In genomic region chr15:85282504-85283115, GRCh38 we compare ENCODE assay signal across 18 cellular contexts.
A peak's percentile ranks its signal among the peaks of the same experiment; 100 is the strongest.
DNase-seq lines count a peak whose midpoint lies in the region; ATAC-seq and TF ChIP-seq lines count a peak whose summit lies in the region.
"Had no signal": no experiment of that assay in that cellular context is flagged by ENCODE, and none has a peak within 500 bp of the region (broad histone marks: within the 10 kb centered on the region; RNA-seq: fewer than 3 reads in every experiment).

No MANE protein-coding gene starts in this region.

- no peak overlapping the region for H3K9ac ChIP-seq in adipocyte (ENCODE audit: low read length)

- H3K9me3 Mint-ChIP-seq in progenitor cell of endocrine pancreas (ENCODE audit: low read depth): no peaks in the 10 kb centered on the region

- H3K9me3 ChIP-seq in heart left ventricle: no peaks in the 10 kb centered on the region
- no peaks in the 10 kb centered on the region for H3K9me3 ChIP-seq in left ventricle myocardium inferior (replicated peaks)
- no peaks in the 10 kb centered on the region for H3K9me3 ChIP-seq in adipocyte (ENCODE audit: control insufficient read depth, low read length)
- H3K9me3 ChIP-seq: A549, lower lobe of right lung, neutrophil, tibial nerve had no signal

- no peaks in the 10 kb centered on the region for H3K36me3 ChIP-seq in heart left ventricle
- no peaks in the 10 kb centered on the region for H3K36me3 ChIP-seq in left ventricle myocardium inferior
- H3K36me3 ChIP-seq in adipocyte (ENCODE audit: control insufficient read depth, insufficient read depth, low read length, severe bottlenecking): no peaks in the 10 kb centered on the region
- H3K36me3 ChIP-seq: lower lobe of right lung, neutrophil, tibial nerve had no signal

- no peak overlapping the region for H3K27ac ChIP-seq in heart left ventricle
- no peak overlapping the region for H3K27ac ChIP-seq in left ventricle myocardium inferior (replicated peaks)
- H3K27ac ChIP-seq: A549, lower lobe of right lung, neutrophil, tibial nerve, VCaP had no signal

- peaks cover 11% of the 10 kb centered on the region for H3K27me3 Mint-ChIP-seq in progenitor cell of endocrine pancreas
- H3K27me3 Mint-ChIP-seq: activated naive CD8-positive, alpha-beta T cell had no signal

- H3K4me1 Mint-ChIP-seq in progenitor cell of endocrine pancreas (ENCODE audit: low read depth): no peaks in the 10 kb centered on the region

- H3K27me3 ChIP-seq in heart left ventricle (no peaks in the 10 kb centered on the region), left ventricle myocardium inferior (ENCODE audit: low read depth) (no peaks in the 10 kb centered on the region), adipocyte (replicated peaks; ENCODE audit: control insufficient read depth, insufficient read depth, low read length) (peaks cover 4% of the 10 kb centered on the region)
- H3K27me3 ChIP-seq: neutrophil, tibial nerve had no signal

- H3K4me3 ChIP-seq in heart left ventricle (no peak overlapping the region), left ventricle myocardium inferior (no peak overlapping the region), adipocyte (ENCODE audit: low read length) (no peak overlapping the region)
- H3K4me3 ChIP-seq: A549, lower lobe of right lung, tibial nerve had no signal

- ATAC-seq in heart left ventricle: peak in 3 of 4 donors; percentile 30 to 65 (median 49)
- ATAC-seq in left ventricle myocardium superior: peak; percentile 63
- no peak for ATAC-seq in GM21390 (IDR thresholded peaks at IDR 0.05; ENCODE audit: unreplicated experiment)
- ATAC-seq in GM18511 (IDR thresholded peaks at IDR 0.05; ENCODE audit: unreplicated experiment): no peak
- ATAC-seq: A549, lower lobe of right lung had no signal

- TF ChIP-seq POLR2A in heart left ventricle (IDR thresholded peaks at IDR 0.05): no peak

- TF ChIP-seq CTCF in heart left ventricle (IDR thresholded peaks at IDR 0.05): no peak
- TF ChIP-seq CTCF in left ventricle myocardium inferior (IDR thresholded peaks at IDR 0.05; ENCODE audit: borderline replicate concordance): no peak
- TF ChIP-seq CTCF in progenitor cell of endocrine pancreas (IDR thresholded peaks at IDR 0.05; ENCODE audit: unreplicated experiment): no peak

- no peaks in the 10 kb centered on the region for H3K36me3 Mint-ChIP-seq in progenitor cell of endocrine pancreas (ENCODE audit: insufficient read depth)
- H3K36me3 Mint-ChIP-seq: activated naive CD8-positive, alpha-beta T cell had no signal

- intact Hi-C loops in heart left ventricle (cut with DNase I): no loop called here
- intact Hi-C loops in left ventricle myocardium inferior (cut with micrococcal nuclease): no loop called here
- intact Hi-C loops in left ventricle myocardium superior (cut with micrococcal nuclease): no loop called here

- H3K27ac Mint-ChIP-seq in progenitor cell of endocrine pancreas: no peak overlapping the region
- H3K27ac Mint-ChIP-seq: activated naive CD8-positive, alpha-beta T cell had no signal

- no peak overlapping the region for H3K4me3 Mint-ChIP-seq in progenitor cell of endocrine pancreas (ENCODE audit: low read depth)
- H3K4me3 Mint-ChIP-seq: activated naive CD8-positive, alpha-beta T cell had no signal

- WGBS in heart left ventricle, 4 donors: 65 to 76% (median 70%) methylated on average over 11 of the region's 11 CpGs

- DNase-seq in heart left ventricle: peak in 1 of 5 donors; percentile 52
- no peak for DNase-seq in left ventricle myocardium inferior
- DNase-seq in adipocyte (ENCODE audit: low read depth): peak; percentile 60
- peak; percentile 48 for DNase-seq in left ventricle myocardium superior
- no peak for DNase-seq in activated CD8-positive, alpha-beta memory T cell treated with anti-CD3 and anti-CD28 coated beads, Interleukin-2, amount 50 U/mL, for 4 hours
- DNase-seq in progenitor cell of endocrine pancreas (ENCODE audit: low spot score, unreplicated experiment): no peak
- DNase-seq: dermis blood vessel endothelial cell, glutamatergic neuron, lower lobe of right lung, NCI-H1417 treated with DMSO at 0.1 percent for 48 hours, NCI-H524 treated with DMSO at 0.1 percent for 48 hours had no signal

- H3K4me1 ChIP-seq in heart left ventricle (no peaks in the 10 kb centered on the region), left ventricle myocardium inferior (no peaks in the 10 kb centered on the region), adipocyte (ENCODE audit: control insufficient read depth, insufficient read depth, low read length) (no peaks in the 10 kb centered on the region)
- H3K4me1 ChIP-seq: A549, lower lobe of right lung, tibial nerve had no signal

Comparison
In these comparisons a context has a peak if more than half of its experiments do, and no peak if none do; other contexts are left out.
1. DNase-seq: peak in adipocyte (single experiment) and left ventricle myocardium superior (single experiment); none in left ventricle myocardium inferior (single experiment), activated CD8-positive, alpha-beta memory T cell treated with anti-CD3 and anti-CD28 coated beads, Interleukin-2, amount 50 U/mL, for 4 hours (single experiment) and progenitor cell of endocrine pancreas (single experiment).
2. ATAC-seq: peak in heart left ventricle (3 of 4) and left ventricle myocardium superior (single experiment); none in GM21390 (single experiment) and GM18511 (single experiment).